ENCODE assay signal across 26 cellular contexts in the genomic region with DNA sequence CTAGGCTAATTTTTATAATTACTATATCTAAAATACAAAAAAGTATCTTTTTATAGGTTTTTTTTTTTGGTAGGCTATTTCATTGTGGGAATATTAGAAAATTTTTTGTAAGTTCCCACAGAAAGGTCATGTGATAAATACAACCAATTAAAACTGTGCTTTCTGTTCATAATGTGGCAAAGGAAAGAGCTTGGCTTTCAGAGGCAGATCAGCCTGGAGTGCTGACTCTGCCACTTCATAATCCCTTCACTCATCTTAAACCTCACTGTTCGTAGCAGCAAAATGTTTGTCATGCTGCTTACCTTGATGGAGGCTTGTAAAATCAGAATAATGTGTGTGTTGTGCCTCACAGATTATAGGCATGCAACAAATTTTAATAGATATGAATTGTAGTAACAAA.
DNase-seq lines count a peak whose midpoint lies in the region; ATAC-seq and TF ChIP-seq lines count a peak whose summit lies in the region.
"Had no signal": no experiment of that assay in that cellular context is flagged by ENCODE, and none has a peak within 500 bp of the region (broad histone marks: within the 10 kb centered on the region; RNA-seq: fewer than 3 reads in every experiment).

No MANE protein-coding gene starts in this region.

- peaks cover 5% of the 10 kb centered on the region for H3K4me1 Mint-ChIP-seq in MCF 10A (ENCODE audit: insufficient read depth, unreplicated experiment)
- no peaks in the 10 kb centered on the region for H3K4me1 Mint-ChIP-seq in activated T-cell treated with anti-CD3 and anti-CD28 coated beads, Interleukin-2, amount 50 U/mL, for 4 hours (ENCODE audit: low read depth)
- H3K4me1 Mint-ChIP-seq: central memory CD8-positive, alpha-beta T cell; immature natural killer cell had no signal

- no peak overlapping the region for H3K4me3 ChIP-seq in breast epithelium
- H3K4me3 ChIP-seq: A549; BLaER1 treated with 17β-estradiol and CSF1 and Interleukin-3, amounts not matched to agents 10 nM and 100 nM; Peyer's patch; SJSA1; tibial artery had no signal

- H3K9me3 Mint-ChIP-seq in MCF 10A (ENCODE audit: unreplicated experiment): no peaks in the 10 kb centered on the region
- no peaks in the 10 kb centered on the region for H3K9me3 Mint-ChIP-seq in activated T-cell treated with anti-CD3 and anti-CD28 coated beads, Interleukin-2, amount 50 U/mL, for 4 hours
- H3K9me3 Mint-ChIP-seq: activated T-helper 2 cell treated with anti-CD3 and anti-CD28 coated beads, Interferon-gamma antibody, Interleukin-2, Interleukin-4, amounts not matched to agents 10 μg/mL and 5 μg/mL and 100 μg/mL, durations not matched to agents 14 hours and 24 hours and 36 hours; central memory CD8-positive, alpha-beta T cell; T-helper 1 cell treated with Interleukin-12 subunit alpha and Interleukin-12 subunit beta and Interleukin-4 antibody, amounts not matched to agents 30 μg/mL and 1 μg/mL, for 36 hours had no signal

- no peak overlapping the region for H3K27ac Mint-ChIP-seq in MCF 10A (ENCODE audit: low read depth, unreplicated experiment)
- H3K27ac Mint-ChIP-seq: activated naive CD8-positive, alpha-beta T cell; activated T-helper 2 cell treated with anti-CD3 and anti-CD28 coated beads, Interferon-gamma antibody, Interleukin-2, Interleukin-4, amounts not matched to agents 10 μg/mL and 5 μg/mL and 100 μg/mL, durations not matched to agents 14 hours and 24 hours and 36 hours; immature natural killer cell; T-helper 1 cell treated with Interleukin-12 subunit alpha and Interleukin-12 subunit beta and Interleukin-4 antibody, amounts not matched to agents 30 μg/mL and 1 μg/mL, for 36 hours had no signal

- no peaks in the 10 kb centered on the region for H3K36me3 Mint-ChIP-seq in MCF 10A (ENCODE audit: insufficient read depth, unreplicated experiment)
- H3K36me3 Mint-ChIP-seq in activated T-cell treated with anti-CD3 and anti-CD28 coated beads, Interleukin-2, amount 50 U/mL, for 4 hours (ENCODE audit: insufficient read depth): no peaks in the 10 kb centered on the region
- H3K36me3 Mint-ChIP-seq: activated naive CD8-positive, alpha-beta T cell had no signal

- no peak overlapping the region for H3K27ac ChIP-seq in breast epithelium
- H3K27ac ChIP-seq: A549; BLaER1 treated with 17β-estradiol and CSF1 and Interleukin-3, amounts not matched to agents 10 nM and 100 nM; dorsolateral prefrontal cortex; neutrophil; Peyer's patch; SJSA1; tibial artery had no signal

- POLR2A ChIA-PET in MCF 10A (lab: Yijun Ruan, JAX): interaction anchor here (0.6 to 2.0 kb wide), 4 partner anchors 8 to 844 kb away, joined by 3 to 7 read pairs (median 4); no protein-coding TSS in a partner anchor

- ATAC-seq in SK-N-SH treated with all-trans-retinoic acid at 6 μM for 48 hours: peak; percentile 76
- ATAC-seq in left lobe of liver: peak; percentile 44
- ATAC-seq in activated T-cell treated with anti-CD3 and anti-CD28 coated beads, Interleukin-2, amount 50 U/mL, for 4 hours: no peak
- ATAC-seq: A549 had no signal

- no peaks in the 10 kb centered on the region for H3K36me3 ChIP-seq in breast epithelium
- H3K36me3 ChIP-seq: BLaER1 treated with 17β-estradiol and CSF1 and Interleukin-3, amounts not matched to agents 10 nM and 100 nM; neutrophil; Peyer's patch; SJSA1 had no signal

- no TSS peak for BruUV-seq in MCF 10A (replicated peaks; lab: Mats Ljungman, UMichigan)

- CTCF ChIA-PET in MCF 10A (lab: Yijun Ruan, JAX): interaction anchor here (0.5 to 2.3 kb wide), 7 partner anchors 37 to 93 kb away, joined by 3 to 7 read pairs (median 3); no protein-coding TSS in a partner anchor

- intact Hi-C loops in MCF 10A (cut with micrococcal nuclease): no loop called here
- intact Hi-C loops in breast epithelium (cut with DNase I; ENCODE audit: low total_unique reads): no loop called here

- H3K4me3 Mint-ChIP-seq in MCF 10A (ENCODE audit: unreplicated experiment): no peak overlapping the region
- no peak overlapping the region for H3K4me3 Mint-ChIP-seq in activated T-cell treated with anti-CD3 and anti-CD28 coated beads, Interleukin-2, amount 50 U/mL, for 4 hours
- H3K4me3 Mint-ChIP-seq: activated naive CD8-positive, alpha-beta T cell; central memory CD8-positive, alpha-beta T cell; immature natural killer cell; T-helper 1 cell treated with Interleukin-12 subunit alpha and Interleukin-12 subunit beta and Interleukin-4 antibody, amounts not matched to agents 30 μg/mL and 1 μg/mL, for 36 hours had no signal

- H3K27me3 ChIP-seq in breast epithelium: no peaks in the 10 kb centered on the region
- H3K27me3 ChIP-seq: BLaER1 treated with 17β-estradiol and CSF1 and Interleukin-3, amounts not matched to agents 10 nM and 100 nM; dorsolateral prefrontal cortex; neutrophil; Peyer's patch; SJSA1; tibial artery had no signal

- no peaks in the 10 kb centered on the region for H3K9me3 ChIP-seq in breast epithelium
- H3K9me3 ChIP-seq: A549; BLaER1 treated with 17β-estradiol and CSF1 and Interleukin-3, amounts not matched to agents 10 nM and 100 nM; Caco-2; neutrophil; Peyer's patch; SJSA1; tibial artery had no signal

- TF ChIP-seq POLR2A in breast epithelium (IDR thresholded peaks at IDR 0.05): no peak

- no peak for TF ChIP-seq CTCF in MCF 10A (IDR thresholded peaks at IDR 0.05; ENCODE audit: unreplicated experiment)
- TF ChIP-seq CTCF in breast epithelium (IDR thresholded peaks at IDR 0.05): no peak

- H3K4me1 ChIP-seq in breast epithelium: no peaks in the 10 kb centered on the region
- H3K4me1 ChIP-seq: A549, Caco-2, SJSA1, tibial artery had no signal

- no peaks in the 10 kb centered on the region for H3K27me3 Mint-ChIP-seq in MCF 10A (ENCODE audit: insufficient read depth, unreplicated experiment)
- H3K27me3 Mint-ChIP-seq in activated T-cell treated with anti-CD3 and anti-CD28 coated beads, Interleukin-2, amount 50 U/mL, for 4 hours (ENCODE audit: low read depth): no peaks in the 10 kb centered on the region
- H3K27me3 Mint-ChIP-seq: activated naive CD8-positive, alpha-beta T cell; central memory CD8-positive, alpha-beta T cell had no signal

- peak; percentile 17 for DNase-seq in MCF 10A (ENCODE audit: unreplicated experiment)
- DNase-seq in breast epithelium (ENCODE audit: low spot score in 2 of 2): no peak
- DNase-seq in left lobe of liver (ENCODE audit: low spot score): no peak
- no peak for DNase-seq in NCI-H526 (lab: John Stamatoyannopoulos, UW)
- DNase-seq in AG08396 (ENCODE audit: low spot score): no peak
- DNase-seq in islet precursor cell: no peak
- DNase-seq in activated T-cell treated with anti-CD3 and anti-CD28 coated beads, Interleukin-2, amount 50 U/mL, for 4 hours: no peak
- DNase-seq: activated CD4-positive, alpha-beta T cell treated with anti-CD3 and anti-CD28 coated beads, Interleukin-2, amount 50 U/mL, for 1 hour; activated CD8-positive, alpha-beta memory T cell treated with anti-CD3 and anti-CD28 coated beads, Interleukin-2, amount 50 U/mL, for 4 hours; Caco-2; dorsolateral prefrontal cortex; immature natural killer cell; NCI-H2227 treated with DMSO at 0.1 percent for 48 hours; Peyer's patch; stimulated activated CD4-positive, alpha-beta T cell treated with anti-CD3 and anti-CD28 coated beads, Interleukin-4, amount 100 ng/mL, for 24 hours; stimulated activated naive CD4-positive, alpha-beta T cell treated with Interleukin-2 at 50 U/mL for 16 hours; tibial artery had no signal

TF ChIP-seq in SK-N-SH treated with all-trans-retinoic acid at 6 μM for 48 hours, 23 proteins besides CTCF, POLR2A, EP300 and RAD21 (continues in another document):
- TF ChIP-seq, protein P1, sequence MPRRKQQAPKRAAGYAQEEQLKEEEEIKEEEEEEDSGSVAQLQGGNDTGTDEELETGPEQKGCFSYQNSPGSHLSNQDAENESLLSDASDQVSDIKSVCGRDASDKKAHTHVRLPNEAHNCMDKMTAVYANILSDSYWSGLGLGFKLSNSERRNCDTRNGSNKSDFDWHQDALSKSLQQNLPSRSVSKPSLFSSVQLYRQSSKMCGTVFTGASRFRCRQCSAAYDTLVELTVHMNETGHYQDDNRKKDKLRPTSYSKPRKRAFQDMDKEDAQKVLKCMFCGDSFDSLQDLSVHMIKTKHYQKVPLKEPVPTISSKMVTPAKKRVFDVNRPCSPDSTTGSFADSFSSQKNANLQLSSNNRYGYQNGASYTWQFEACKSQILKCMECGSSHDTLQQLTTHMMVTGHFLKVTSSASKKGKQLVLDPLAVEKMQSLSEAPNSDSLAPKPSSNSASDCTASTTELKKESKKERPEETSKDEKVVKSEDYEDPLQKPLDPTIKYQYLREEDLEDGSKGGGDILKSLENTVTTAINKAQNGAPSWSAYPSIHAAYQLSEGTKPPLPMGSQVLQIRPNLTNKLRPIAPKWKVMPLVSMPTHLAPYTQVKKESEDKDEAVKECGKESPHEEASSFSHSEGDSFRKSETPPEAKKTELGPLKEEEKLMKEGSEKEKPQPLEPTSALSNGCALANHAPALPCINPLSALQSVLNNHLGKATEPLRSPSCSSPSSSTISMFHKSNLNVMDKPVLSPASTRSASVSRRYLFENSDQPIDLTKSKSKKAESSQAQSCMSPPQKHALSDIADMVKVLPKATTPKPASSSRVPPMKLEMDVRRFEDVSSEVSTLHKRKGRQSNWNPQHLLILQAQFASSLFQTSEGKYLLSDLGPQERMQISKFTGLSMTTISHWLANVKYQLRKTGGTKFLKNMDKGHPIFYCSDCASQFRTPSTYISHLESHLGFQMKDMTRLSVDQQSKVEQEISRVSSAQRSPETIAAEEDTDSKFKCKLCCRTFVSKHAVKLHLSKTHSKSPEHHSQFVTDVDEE (CRISPR knock-in tag; IDR thresholded peaks at IDR 0.05): no peak
- TF ChIP-seq ZFP3 (CRISPR knock-in tag; IDR thresholded peaks at IDR 0.05) (no peak), ZNF565 (CRISPR knock-in tag; conservative IDR thresholded peaks at IDR 0.05; ENCODE audit: low read depth) (no peak), TCF4 (CRISPR knock-in tag; IDR thresholded peaks at IDR 0.05; ENCODE audit: borderline replicate concordance) (no peak), BACH2 (CRISPR knock-in tag; IDR thresholded peaks at IDR 0.05; ENCODE audit: borderline replicate concordance) (no peak)
- TF ChIP-seq, protein P2, sequence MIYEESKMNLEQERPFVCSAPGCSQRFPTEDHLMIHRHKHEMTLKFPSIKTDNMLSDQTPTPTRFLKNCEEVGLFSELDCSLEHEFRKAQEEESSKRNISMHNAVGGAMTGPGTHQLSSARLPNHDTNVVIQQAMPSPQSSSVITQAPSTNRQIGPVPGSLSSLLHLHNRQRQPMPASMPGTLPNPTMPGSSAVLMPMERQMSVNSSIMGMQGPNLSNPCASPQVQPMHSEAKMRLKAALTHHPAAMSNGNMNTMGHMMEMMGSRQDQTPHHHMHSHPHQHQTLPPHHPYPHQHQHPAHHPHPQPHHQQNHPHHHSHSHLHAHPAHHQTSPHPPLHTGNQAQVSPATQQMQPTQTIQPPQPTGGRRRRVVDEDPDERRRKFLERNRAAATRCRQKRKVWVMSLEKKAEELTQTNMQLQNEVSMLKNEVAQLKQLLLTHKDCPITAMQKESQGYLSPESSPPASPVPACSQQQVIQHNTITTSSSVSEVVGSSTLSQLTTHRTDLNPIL (CRISPR knock-in tag; IDR thresholded peaks at IDR 0.05; ENCODE audit: low read depth): no peak

Comparison
In these comparisons a context has a peak if more than half of its experiments do, and no peak if none do; other contexts are left out.
1. ATAC-seq: peak in SK-N-SH treated with all-trans-retinoic acid at 6 μM for 48 hours (single experiment) and left lobe of liver (single experiment); none in activated T-cell treated with anti-CD3 and anti-CD28 coated beads, Interleukin-2, amount 50 U/mL, for 4 hours (0 of 2).